Comparison of ENCODE assay signal across 1 cellular context in the genomic region with DNA sequence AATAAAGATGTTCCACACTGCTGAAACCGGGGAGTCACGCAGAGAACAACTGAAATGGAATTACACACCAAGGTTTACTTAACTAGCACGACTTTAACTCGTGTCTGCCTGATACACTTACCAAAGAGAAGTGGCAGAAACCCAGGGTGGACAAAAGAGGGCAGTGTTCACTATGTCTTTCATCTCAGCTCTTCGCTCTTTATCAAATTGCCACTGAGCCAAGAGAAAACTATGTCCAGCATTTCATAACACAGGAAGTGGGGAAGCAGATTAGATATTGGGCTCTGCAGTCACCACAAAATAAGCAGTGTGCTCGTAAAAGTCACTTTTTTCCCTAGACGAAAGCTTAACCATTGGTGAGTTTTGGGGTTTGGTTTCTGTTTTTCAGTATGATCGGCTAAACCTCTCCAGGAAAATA.
TF ChIP-seq lines count a peak whose summit lies in the region.

No MANE protein-coding gene starts in this region.

TF ChIP-seq in H1, 55 proteins besides CTCF, POLR2A, EP300 and RAD21 (continued from another document):
- TF ChIP-seq ATF2 (IDR thresholded peaks at IDR 0.05; ENCODE audit: low read length): no peak
- no peak for TF ChIP-seq SIN3A (conservative IDR thresholded peaks at IDR 0.05 in 1 of 2, IDR thresholded peaks at IDR 0.05 in 1 of 2; ENCODE audit: low read depth in 1 of 2, low read length in 2 of 2)
- TF ChIP-seq USF2 (IDR thresholded peaks at IDR 0.05; ENCODE audit: low read length): no peak
- TF ChIP-seq BRCA1 (IDR thresholded peaks at IDR 0.05; ENCODE audit: low read depth, low read length): no peak
- no peak for TF ChIP-seq MAX (IDR thresholded peaks at IDR 0.05)
- TF ChIP-seq SAP30 (IDR thresholded peaks at IDR 0.05; ENCODE audit: insufficient read depth, insufficient replicate concordance, low read length): no peak
- TF ChIP-seq CHD1 (IDR thresholded peaks at IDR 0.05; ENCODE audit: low read depth, low read length): no peak
- TF ChIP-seq SP4 (IDR thresholded peaks at IDR 0.05; ENCODE audit: low read length): no peak
- TF ChIP-seq TCF12 (IDR thresholded peaks at IDR 0.05; ENCODE audit: low read depth, low read length): no peak
